In genomic region chr6:121835662-121836061, GRCh38 we compare ENCODE assay signal across 27 cellular contexts.
"Had no signal": no experiment of that assay in that cellular context is flagged by ENCODE, and none has a peak within 500 bp of the region (broad histone marks: within the 10 kb centered on the region; RNA-seq: fewer than 3 reads in every experiment).

No MANE protein-coding gene starts in this region.

- ATAC-seq: activated T-helper 17 cell treated with anti-CD3 and anti-CD28 coated beads, Interleukin-2, amount 50 U/mL, for 72 hours; PC-3; T-cell had no signal

- H3K4me3 ChIP-seq: breast epithelium, MG63 had no signal

- H3K36me3 Mint-ChIP-seq: activated CD4-positive, alpha-beta memory T cell treated with anti-CD3 and anti-CD28 coated beads for 36 hours; activated naive CD8-positive, alpha-beta T cell; T-cell had no signal

- H3K27ac ChIP-seq: breast epithelium had no signal

- H3K27me3 Mint-ChIP-seq: activated B cell treated with CpG ODN at 0.5 μM for 24 hours; activated CD4-positive, alpha-beta memory T cell treated with anti-CD3 and anti-CD28 coated beads for 36 hours; activated CD4-positive, alpha-beta T cell treated with anti-CD3 and anti-CD28 coated beads, Interleukin-2, amount 10 ng/mL, durations not matched to agents 7 days and 5 days; activated naive CD8-positive, alpha-beta T cell; activated T-helper 17 cell treated with anti-CD3 and anti-CD28 coated beads, Interleukin-2, amount 50 U/mL, for 72 hours; central memory CD8-positive, alpha-beta T cell; T-cell had no signal

- H3K9me3 ChIP-seq: breast epithelium, MG63 had no signal

- H3K4me3 Mint-ChIP-seq: activated B cell treated with CpG ODN at 0.5 μM for 24 hours; activated CD4-positive, alpha-beta memory T cell treated with anti-CD3 and anti-CD28 coated beads for 36 hours; activated CD4-positive, alpha-beta T cell treated with anti-CD3 and anti-CD28 coated beads, Interleukin-2, amount 10 ng/mL, durations not matched to agents 7 days and 5 days; activated naive CD4-positive, alpha-beta T cell treated with anti-CD3 and anti-CD28 coated beads for 36 hours; activated naive CD8-positive, alpha-beta T cell; activated T-helper 17 cell treated with anti-CD3 and anti-CD28 coated beads, Interleukin-2, amount 50 U/mL, for 72 hours; central memory CD8-positive, alpha-beta T cell; T-cell had no signal

- H3K4me1 Mint-ChIP-seq: activated B cell treated with CpG ODN at 0.5 μM for 24 hours; activated CD4-positive, alpha-beta T cell treated with anti-CD3 and anti-CD28 coated beads, Interleukin-2, amount 10 ng/mL, durations not matched to agents 7 days and 5 days; activated T-helper 17 cell treated with anti-CD3 and anti-CD28 coated beads, Interleukin-2, amount 50 U/mL, for 72 hours; central memory CD8-positive, alpha-beta T cell had no signal

- DNase-seq: activated B cell treated with CpG ODN at 0.5 μM for 24 hours; activated CD4-positive, alpha-beta memory T cell treated with anti-CD3 and anti-CD28 coated beads for 36 hours; activated CD4-positive, alpha-beta T cell treated with anti-CD3 and anti-CD28 coated beads, Interleukin-2, amount 10 ng/mL, durations not matched to agents 7 days and 5 days; activated gamma-delta T cell; activated naive CD4-positive, alpha-beta T cell treated with anti-CD3 and anti-CD28 coated beads for 36 hours; activated T-cell treated with anti-CD3 and anti-CD28 coated beads for 4 hours; activated T-cell treated with anti-CD3 and anti-CD28 coated beads, Interleukin-2, amount 50 U/mL, for 48 hours; MG63; MV-4-11; NCI-H1092 treated with DMSO at 0.1 percent for 48 hours; NCI-H1417 treated with DMSO at 0.1 percent for 48 hours; NCI-H1694; NCI-H2029; NCI-H2107; NCI-H2171 treated with DMSO at 0.1 percent for 48 hours; NCI-H226; NCI-H69; NK-92 treated with Interleukin-12 subunit alpha and Interleukin-12 subunit beta, amount 100 ng/mL, for 24 hours; PC-3; SHP77 treated with DMSO at 0.1 percent for 48 hours; T-cell; T-helper 2 cell; T1000 had no signal

- H3K9me3 Mint-ChIP-seq: activated B cell treated with CpG ODN at 0.5 μM for 24 hours; activated CD4-positive, alpha-beta memory T cell treated with anti-CD3 and anti-CD28 coated beads for 36 hours; activated naive CD4-positive, alpha-beta T cell treated with anti-CD3 and anti-CD28 coated beads for 36 hours; T-cell had no signal

- H3K27ac Mint-ChIP-seq: activated B cell treated with CpG ODN at 0.5 μM for 24 hours; activated CD4-positive, alpha-beta memory T cell treated with anti-CD3 and anti-CD28 coated beads for 36 hours; activated CD4-positive, alpha-beta T cell treated with anti-CD3 and anti-CD28 coated beads, Interleukin-2, amount 10 ng/mL, durations not matched to agents 7 days and 5 days; activated naive CD4-positive, alpha-beta T cell treated with anti-CD3 and anti-CD28 coated beads for 36 hours; activated naive CD8-positive, alpha-beta T cell; activated T-helper 17 cell treated with anti-CD3 and anti-CD28 coated beads, Interleukin-2, amount 50 U/mL, for 72 hours; T-cell had no signal

- H3K36me3 ChIP-seq: breast epithelium, MG63 had no signal

- H3K27me3 ChIP-seq: breast epithelium, MG63 had no signal
